Comparison of ENCODE assay signal across 9 cellular contexts in the genomic region with DNA sequence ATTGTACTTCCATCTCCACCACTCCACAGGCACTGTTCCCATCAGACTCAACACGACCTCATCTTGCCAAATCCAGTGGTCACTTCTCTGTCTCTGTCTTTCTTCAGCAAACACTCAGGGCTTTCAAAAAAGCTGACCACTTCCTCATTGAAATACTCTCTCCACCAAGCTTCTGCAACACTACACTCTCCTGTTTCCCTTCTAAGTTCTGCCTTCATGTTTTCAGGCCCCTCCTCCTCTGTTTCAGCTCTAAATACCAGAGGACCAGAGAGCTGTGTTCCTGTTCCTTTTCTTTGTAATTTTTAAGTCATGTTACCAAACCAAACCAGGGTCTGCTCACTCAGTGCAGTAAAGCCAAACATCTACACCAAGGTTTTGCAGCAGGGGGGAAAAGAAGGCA. TPM values are rescaled to one million over a fixed set of nuclear protein-coding genes. Genes with fewer than 3 reads are reported as not detected.
DNase-seq lines count a peak whose midpoint lies in the region; ATAC-seq, FAIRE-seq and TF ChIP-seq lines count a peak whose summit lies in the region.
"Had no signal": no experiment of that assay in that cellular context is flagged by ENCODE, and none has a peak within 500 bp of the region (broad histone marks: within the 10 kb centered on the region; RNA-seq: fewer than 3 reads in every experiment).

No MANE protein-coding gene starts in this region.

- peak; percentile 63 for DNase-seq in ELF-1 (ENCODE audit: low read depth, low spot score)
- no peak for DNase-seq in GM12878 (ENCODE audit: low read depth, low spot score)
- DNase-seq in mucosa of descending colon: no peak
- no peak for DNase-seq in dorsolateral prefrontal cortex
- DNase-seq in T-helper 2 cell treated with Interferon-gamma antibody and Interleukin-4, amounts not matched to agents 5 μg/mL and 100 μg/mL, for 36 hours (ENCODE audit: low spot score): no peak
- DNase-seq in stimulated activated CD4-positive, alpha-beta T cell treated with anti-CD3 and anti-CD28 coated beads, Interleukin-15, amount 100 ng/mL, for 24 hours: no peak

- no peaks in the 10 kb centered on the region for H3K36me3 Mint-ChIP-seq in T-helper 2 cell treated with Interferon-gamma antibody and Interleukin-4, amounts not matched to agents 5 μg/mL and 100 μg/mL, for 36 hours (ENCODE audit: low read depth)

- no peaks in the 10 kb centered on the region for H3K27me3 ChIP-seq in HUES48 (ENCODE audit: control insufficient read depth, insufficient read depth, low read length)
- no peaks in the 10 kb centered on the region for H3K27me3 ChIP-seq in GM12878 (replicated peaks in 1 of 2; ENCODE audit: control insufficient read depth in 2 of 2, insufficient read depth in 2 of 2, low read length in 1 of 2)
- H3K27me3 ChIP-seq in dorsolateral prefrontal cortex: no peaks in the 10 kb centered on the region
- H3K27me3 ChIP-seq: tibial nerve had no signal

- SMC1A ChIA-PET in GM12878 (lab: Charles Lee; ENCODE audit: uncharacterized antibody, unreplicated experiment): interaction anchor here (1.3 kb wide), 1 partner anchor 252 kb away, joined by 4 read pairs; no protein-coding TSS in a partner anchor

- H2AFZ ChIP-seq in GM12878 (ENCODE audit: control insufficient read depth, low read depth, low read length): no peak overlapping the region

- H3K4me3 ChIP-seq in HUES48 (ENCODE audit: low read depth, low read length) (no peak overlapping the region), GM12878 (no peak overlapping the region), mucosa of descending colon (no peak overlapping the region), dorsolateral prefrontal cortex (no peak overlapping the region)
- H3K4me3 ChIP-seq: tibial nerve had no signal

- TF ChIP-seq CTCF in GM12878 (IDR thresholded peaks at IDR 0.05 in 2 of 3, conservative IDR thresholded peaks at IDR 0.05 in 1 of 3; ENCODE audit: control insufficient read depth in 2 of 3, extremely low read depth in 1 of 3, insufficient read depth in 1 of 3, low read depth in 3 of 3, low read length in 3 of 3) (no peak), mucosa of descending colon (IDR thresholded peaks at IDR 0.05) (no peak), dorsolateral prefrontal cortex (IDR thresholded peaks at IDR 0.05 in 54 of 56, conservative IDR thresholded peaks at IDR 0.05 in 2 of 56; ENCODE audit: low read depth in 1 of 56, partially characterized antibody in 56 of 56) (no peak)

- POLR2A ChIA-PET in GM12878 (lab: Charles Lee): no interaction called here

- no peak overlapping the region for H3K4me3 Mint-ChIP-seq in T-helper 2 cell treated with Interferon-gamma antibody and Interleukin-4, amounts not matched to agents 5 μg/mL and 100 μg/mL, for 36 hours

- no peak overlapping the region for H3K9ac ChIP-seq in HUES48 (ENCODE audit: low read depth, low read length)
- no peak overlapping the region for H3K9ac ChIP-seq in GM12878 (ENCODE audit: control insufficient read depth, insufficient read depth, low read length)

- H3K4me2 ChIP-seq in GM12878 (ENCODE audit: control insufficient read depth, insufficient read depth): no peak overlapping the region

- H3K27ac ChIP-seq in HUES48 (ENCODE audit: low read depth, low read length) (peak overlapping the region; percentile 55), GM12878 (ENCODE audit: control insufficient read depth, insufficient read depth) (no peak overlapping the region), dorsolateral prefrontal cortex (peak overlapping the region in 7 of 59 donors; percentile 4 to 73 (median 53))

- intact Hi-C loops in GM12878 (cut with micrococcal nuclease; ENCODE audit: unreplicated experiment) (no loop called here), mucosa of descending colon (cut with DNase I, micrococcal nuclease) (no loop called here), dorsolateral prefrontal cortex (cut with DNase I) (no loop called here)

- no peaks in the 10 kb centered on the region for H3K9me3 Mint-ChIP-seq in T-helper 2 cell treated with Interferon-gamma antibody and Interleukin-4, amounts not matched to agents 5 μg/mL and 100 μg/mL, for 36 hours

- no peaks in the 10 kb centered on the region for H3K4me1 Mint-ChIP-seq in T-helper 2 cell treated with Interferon-gamma antibody and Interleukin-4, amounts not matched to agents 5 μg/mL and 100 μg/mL, for 36 hours (ENCODE audit: low read depth)

- H3K79me2 ChIP-seq in GM12878 (ENCODE audit: control insufficient read depth, insufficient read depth, low read length): no peaks in the 10 kb centered on the region

- TF ChIP-seq EP300 in GM12878 (IDR thresholded peaks at IDR 0.05; ENCODE audit: borderline replicate concordance in 1 of 2, control insufficient read depth in 1 of 2, low read depth in 2 of 2, low read length in 2 of 2): no peak

- WGBS in GM12878 (ENCODE audit: insufficient coverage, insufficient replicate concordance, low lambda C conversion rate, missing lambda C conversion rate): 0% methylated on average over 1 of the region's 1 CpG

- no peak for TF ChIP-seq RAD21 in GM12878 (IDR thresholded peaks at IDR 0.05; ENCODE audit: insufficient read depth, low read depth, low read length)

- CTCF ChIA-PET in GM12878 (lab: Yijun Ruan, JAX): interaction anchor here (0.6 to 0.7 kb wide), 2 partner anchors 23 to 100 kb away, joined by 4 read pairs; no protein-coding TSS in a partner anchor

- peaks cover 2% of the 10 kb centered on the region for H3K27me3 Mint-ChIP-seq in T-helper 2 cell treated with Interferon-gamma antibody and Interleukin-4, amounts not matched to agents 5 μg/mL and 100 μg/mL, for 36 hours (ENCODE audit: low read depth)

- no peaks in the 10 kb centered on the region for H3K9me3 ChIP-seq in HUES48 (ENCODE audit: control insufficient read depth, insufficient read depth, low read length)
- no peaks in the 10 kb centered on the region; the same call in 2 of the 3 replicates for H3K9me3 ChIP-seq in GM12878 (replicated peaks; ENCODE audit: control insufficient read depth, insufficient read depth, low read length)
- H3K9me3 ChIP-seq in mucosa of descending colon: peaks cover 8% of the 10 kb centered on the region

- no peaks in the 10 kb centered on the region for H3K36me3 ChIP-seq in HUES48 (ENCODE audit: control insufficient read depth, insufficient read depth, low read length)
- no peaks in the 10 kb centered on the region for H3K36me3 ChIP-seq in GM12878 (ENCODE audit: control insufficient read depth in 2 of 2, insufficient read depth in 2 of 2, low read length in 1 of 2)
- H3K36me3 ChIP-seq in mucosa of descending colon (ENCODE audit: low read depth): no peaks in the 10 kb centered on the region
- H3K36me3 ChIP-seq: tibial nerve had no signal

- RAD21 ChIA-PET in GM12878 (lab: Charles Lee; ENCODE audit: unreplicated experiment): no interaction called here

- ATAC-seq in GM12878: peak; percentile 47; the same call in 2 of the 3 replicates
- peak; percentile 55 for ATAC-seq in mucosa of descending colon
- no peak for ATAC-seq in HG03432 (IDR thresholded peaks at IDR 0.05; ENCODE audit: unreplicated experiment)

- no peak for TF ChIP-seq POLR2A in GM12878 (IDR thresholded peaks at IDR 0.05; ENCODE audit: low read depth, low read length)

- in situ Hi-C loops in GM12878 (cut with MboI): no loop called here

- no TSS peak for BruUV-seq in GM12878 (replicated peaks; lab: Mats Ljungman, UMichigan)

- H3K27ac Mint-ChIP-seq in T-helper 2 cell treated with Interferon-gamma antibody and Interleukin-4, amounts not matched to agents 5 μg/mL and 100 μg/mL, for 36 hours: no peak overlapping the region

- H3K4me1 ChIP-seq in HUES48 (ENCODE audit: control insufficient read depth, insufficient read depth, low read length): peaks cover 40% of the 10 kb centered on the region
- H3K4me1 ChIP-seq in GM12878 (ENCODE audit: control insufficient read depth, insufficient read depth, low read length): no peaks in the 10 kb centered on the region
- no peaks in the 10 kb centered on the region for H3K4me1 ChIP-seq in mucosa of descending colon (ENCODE audit: low read depth)

- no peak for FAIRE-seq in GM12878 (lab: Jason Lieb, UNC)

- no peaks in the 10 kb centered on the region for H4K20me1 ChIP-seq in GM12878 (ENCODE audit: control insufficient read depth, insufficient read depth)

TF ChIP-seq in GM12878, 131 proteins besides CTCF, POLR2A, EP300 and RAD21:
- no peak for TF ChIP-seq CREB1 (IDR thresholded peaks at IDR 0.05; ENCODE audit: low read depth)
- peak; percentile 42; the same call in 1 of the 2 replicates for TF ChIP-seq SPI1 (IDR thresholded peaks at IDR 0.05; ENCODE audit: borderline replicate concordance, insufficient read depth, low read depth, low read length)
TF ChIP-seq in GM12878: peak in this region for 1.

RNA-seq across cellular contexts. Expression of a gene that starts 33.8 kb away (rescaled TPM):
- total RNA-seq in GM12878 (2013; cell fraction: nucleolus; rRNA removed): not detected in 2 replicates
- not detected in 2 replicates for total RNA-seq in GM12878 (2014; rRNA removed)
- total RNA-seq in GM12878 (2014; rRNA removed; fragmentation: Illumina TruSeq; extraction: Trizol): not detected in 2 replicates
- total RNA-seq in GM12878 (2021): not detected in 2 replicates
- polyA plus RNA-seq in GM12878 (2011; ENCODE audit: low read depth): not detected
- polyA plus RNA-seq in GM12878 (2011; rRNA removed): 0.41 and 0.66 TPM in 2 replicates
- polyA plus RNA-seq in GM12878 (2011; cell fraction: cytosol; rRNA removed): 0.22 and 0.50 TPM in 2 replicates
- 0.20 and 0.25 TPM in 2 replicates for polyA plus RNA-seq in GM12878 (2011; cell fraction: nucleus; rRNA removed)
- polyA plus RNA-seq in GM12878 (2012): not detected in 2 replicates
- polyA plus RNA-seq in GM12878 (2014; fragmentation: Illumina TruSeq; extraction: Trizol): not detected in 2 replicates
- polyA plus RNA-seq in GM12878 (2014; fragmentation: Nextera tagmentation; extraction: Ambion mirVana): under 1 TPM in 1 of 2 experiments, not detected in 1; 0.05 TPM
- 0.61 TPM in 1 of 2 replicates, not detected in the other for polyA plus RNA-seq in GM12878 (2014; rRNA removed)
- not detected for polyA plus RNA-seq in GM12878 (2016; fragmentation: Nextera tagmentation; extraction: Ambion mirVana)
- polyA minus RNA-seq in GM12878 (2011; rRNA and poly(A)+ RNA removed): 0.41 and 0.88 TPM in 2 replicates
- not detected in 2 replicates for polyA minus RNA-seq in GM12878 (2011; cell fraction: cytosol; rRNA and poly(A)+ RNA removed)
- 0.96 TPM in 1 of 2 replicates, not detected in the other for polyA minus RNA-seq in GM12878 (2011; cell fraction: nucleus; rRNA and poly(A)+ RNA removed)
- total RNA-seq in mucosa of descending colon: 10 to 100 TPM in 1 of 3 donors, 1 to 10 TPM in 2; 6.9 to 27.5 (median 9.6) TPM
- 1 to 10 TPM in 77 of 120 experiments, under 1 TPM in 42, not detected in 1; 0.31 to 7.2 (median 1.2) TPM for total RNA-seq in dorsolateral prefrontal cortex
